In the genomic region with DNA sequence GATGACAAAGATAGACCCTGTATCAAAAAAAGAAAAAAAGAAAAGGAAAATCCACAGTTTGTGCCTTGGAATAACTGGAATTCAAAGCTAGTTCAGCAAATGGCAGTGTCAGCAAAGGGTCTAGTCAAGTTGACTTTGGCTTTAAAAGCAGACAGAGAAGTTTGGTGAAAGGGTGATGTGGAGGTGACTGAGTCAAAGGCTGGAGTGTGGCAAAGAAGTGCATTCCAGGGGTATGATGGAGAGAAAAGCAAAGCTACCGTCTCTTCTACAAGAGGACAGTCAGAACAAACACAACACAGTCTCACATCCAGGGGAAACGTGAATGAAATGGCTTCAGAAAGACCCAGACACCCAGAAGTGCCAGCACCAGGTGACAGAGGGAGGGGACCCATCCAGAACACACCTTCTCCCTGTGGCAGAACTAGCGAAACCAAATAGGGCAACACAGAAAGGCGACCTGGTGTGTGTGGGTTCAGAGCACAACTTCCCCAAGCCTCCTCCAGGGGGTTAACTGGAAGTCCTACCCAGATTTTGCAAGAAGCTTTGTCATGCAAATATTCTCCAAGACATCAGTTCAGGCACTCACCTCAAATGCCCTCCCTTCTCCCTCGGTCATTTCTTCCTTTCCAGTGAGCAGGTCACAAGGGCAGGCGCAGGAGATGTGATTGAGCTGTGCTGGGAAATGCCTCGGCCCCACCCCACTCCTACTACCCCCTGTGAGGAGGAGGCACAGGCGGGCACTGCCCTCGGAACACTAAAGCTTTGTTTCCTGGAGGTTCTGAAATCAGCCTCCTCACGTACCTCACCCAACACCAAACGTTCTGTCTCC, we compare ENCODE assay signal across 9 cellular contexts.
DNase-seq lines count a peak whose midpoint lies in the region; ATAC-seq and TF ChIP-seq lines count a peak whose summit lies in the region.
"Had no signal": no experiment of that assay in that cellular context is flagged by ENCODE, and none has a peak within 500 bp of the region (broad histone marks: within the 10 kb centered on the region; RNA-seq: fewer than 3 reads in every experiment).

No MANE protein-coding gene starts in this region.

- H3K27me3 ChIP-seq in HUES48 (ENCODE audit: control insufficient read depth, insufficient read depth, low read length) = no peaks in the 10 kb centered on the region
- no peaks in the 10 kb centered on the region for H3K27me3 ChIP-seq in muscle layer of duodenum (ENCODE audit: low read depth, low read length)
- H3K27me3 ChIP-seq in suprapubic skin = no peaks in the 10 kb centered on the region
- 0 out of 2 replicates have a peak, but pooled peaks cover 2% of the 10 kb centered on the region for H3K27me3 ChIP-seq in MG63

- H3K4me1 ChIP-seq in HUES48 (ENCODE audit: control insufficient read depth, insufficient read depth, low read length) (peaks cover 11% of the 10 kb centered on the region), muscle layer of duodenum (ENCODE audit: control insufficient read depth in 1 of 2, insufficient read depth in 2 of 2, low read length in 2 of 2) (no peaks in the 10 kb centered on the region), suprapubic skin (peaks cover 4% of the 10 kb centered on the region)

- H3K27ac ChIP-seq in HUES48 (ENCODE audit: low read depth, low read length) (peak overlapping the region; percentile 22), muscle layer of duodenum (ENCODE audit: low read length) (peak overlapping the region; percentile 37), suprapubic skin (no peak overlapping the region)

- no peak for TF ChIP-seq POLR2A in suprapubic skin (IDR thresholded peaks at IDR 0.05)

- no peak for TF ChIP-seq EP300 in suprapubic skin (IDR thresholded peaks at IDR 0.05)

- no peak for ATAC-seq in activated naive CD4-positive, alpha-beta T cell treated with anti-CD3 and anti-CD28 coated beads, Interleukin-2, amount 50 U/mL, for 72 hours

- no peak overlapping the region for H3K27ac Mint-ChIP-seq in activated naive CD4-positive, alpha-beta T cell treated with anti-CD3 and anti-CD28 coated beads, Interleukin-2, amount 50 U/mL, for 72 hours

- no peaks in the 10 kb centered on the region for H3K9me3 ChIP-seq in HUES48 (ENCODE audit: control insufficient read depth, insufficient read depth, low read length)
- peaks cover 0 to under 1% of the 10 kb centered on the region in 2 donors for H3K9me3 ChIP-seq in muscle layer of duodenum (ENCODE audit: control insufficient read depth in 1 of 2, low read length in 2 of 2)
- H3K9me3 ChIP-seq in suprapubic skin = no peaks in the 10 kb centered on the region
- H3K9me3 ChIP-seq in MG63 = peaks cover 6% of the 10 kb centered on the region

- peak; percentile 32 for DNase-seq in GM12865 (ENCODE audit: low read depth)
- peak; percentile 90 for DNase-seq in astrocyte of the hippocampus (ENCODE audit: low read depth, low spot score)
- DNase-seq in activated naive CD4-positive, alpha-beta T cell treated with anti-CD3 and anti-CD28 coated beads, Interleukin-2, amount 50 U/mL, for 72 hours (ENCODE audit: low spot score in 2 of 2) = no peak
- no peak for DNase-seq in suprapubic skin (ENCODE audit: low spot score in 2 of 2)
- DNase-seq in MG63 = no peak
- DNase-seq in activated CD4-positive, alpha-beta T cell treated with anti-CD3 and anti-CD28 coated beads for 1 hour = no peak
- DNase-seq: stimulated activated CD4-positive, alpha-beta T cell treated with anti-CD3 and anti-CD28 coated beads, Interleukin-4, amount 100 ng/mL, for 24 hours had no signal

- H3K36me3 ChIP-seq in HUES48 (ENCODE audit: control insufficient read depth, insufficient read depth, low read length) = no peaks in the 10 kb centered on the region
- no peaks in the 10 kb centered on the region for H3K36me3 ChIP-seq in muscle layer of duodenum (ENCODE audit: control insufficient read depth in 1 of 2, insufficient read depth in 2 of 2, low read length in 2 of 2)
- no peaks in the 10 kb centered on the region for H3K36me3 ChIP-seq in suprapubic skin
- H3K36me3 ChIP-seq in MG63 = no peaks in the 10 kb centered on the region

- H3K4me3 ChIP-seq in GM12865 (ENCODE audit: low read depth, low read length) (no peak overlapping the region), HUES48 (ENCODE audit: low read depth, low read length) (peak overlapping the region; percentile 6; the same call in 1 of the 2 replicates), muscle layer of duodenum (ENCODE audit: low read depth in 1 of 2, low read length in 2 of 2) (no peak overlapping the region), suprapubic skin (no peak overlapping the region), MG63 (no peak overlapping the region)

- H3K36me3 Mint-ChIP-seq in activated naive CD4-positive, alpha-beta T cell treated with anti-CD3 and anti-CD28 coated beads, Interleukin-2, amount 50 U/mL, for 72 hours = peaks cover 0 to 7% of the 10 kb centered on the region in 2 donors

- TF ChIP-seq CTCF in GM12865 (IDR thresholded peaks at IDR 0.05; ENCODE audit: insufficient read depth, low read depth, low read length, missing control alignments) = no peak
- no peak for TF ChIP-seq CTCF in suprapubic skin (IDR thresholded peaks at IDR 0.05)

- peaks cover 5 to 8% of the 10 kb centered on the region in 2 donors for H3K9me3 Mint-ChIP-seq in activated naive CD4-positive, alpha-beta T cell treated with anti-CD3 and anti-CD28 coated beads, Interleukin-2, amount 50 U/mL, for 72 hours

- no peak overlapping the region for H3K9ac ChIP-seq in HUES48 (ENCODE audit: low read depth, low read length)

- 61% methylated on average over 11 of the region's 11 CpGs for WGBS in suprapubic skin

Comparison
In these comparisons a context has a peak if more than half of its experiments do, and no peak if none do; other contexts are left out.
1. DNase-seq: peak in GM12865 (single experiment) and astrocyte of the hippocampus (single experiment); none in activated naive CD4-positive, alpha-beta T cell treated with anti-CD3 and anti-CD28 coated beads, Interleukin-2, amount 50 U/mL, for 72 hours (0 of 2), suprapubic skin (0 of 2), MG63 (single experiment) and activated CD4-positive, alpha-beta T cell treated with anti-CD3 and anti-CD28 coated beads for 1 hour (single experiment).